25 cellular contexts compared by ENCODE assay signal in the genomic region with DNA sequence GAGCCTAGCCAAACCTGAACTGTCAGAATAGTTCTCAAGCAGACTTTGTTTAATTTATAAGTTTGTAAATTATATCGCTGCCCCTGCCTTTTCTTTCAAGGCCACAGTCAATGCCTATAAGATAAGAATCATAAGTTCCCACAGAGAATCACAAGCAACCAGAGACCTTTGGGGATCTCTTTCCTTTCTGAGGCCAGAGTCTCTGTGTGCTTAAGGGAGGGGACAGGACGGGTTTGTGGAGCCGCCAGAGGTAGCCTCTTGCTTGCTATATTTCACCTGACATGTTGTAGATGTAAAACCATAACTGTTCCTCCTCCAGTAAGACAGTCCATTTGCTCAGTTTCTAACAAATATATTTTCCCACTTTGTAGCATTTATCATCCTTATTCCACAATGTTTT.
DNase-seq lines count a peak whose midpoint lies in the region; ATAC-seq, FAIRE-seq and TF ChIP-seq lines count a peak whose summit lies in the region.
"Had no signal": no experiment of that assay in that cellular context is flagged by ENCODE, and none has a peak within 500 bp of the region (broad histone marks: within the 10 kb centered on the region; RNA-seq: fewer than 3 reads in every experiment).

No MANE protein-coding gene starts in this region.

- H2AFZ ChIP-seq in HepG2 (ENCODE audit: low read length), result no peak overlapping the region
- no peak overlapping the region for H2AFZ ChIP-seq in keratinocyte (ENCODE audit: control insufficient read depth, low read length)

- H3K9me1 ChIP-seq in keratinocyte (ENCODE audit: control insufficient read depth, extremely low read depth, insufficient read depth, low read length), result no peaks in the 10 kb centered on the region

- ATAC-seq in HepG2, result no peak
- ATAC-seq in right lobe of liver, result no peak
- ATAC-seq in mucosa of descending colon, result peak; percentile 50
- ATAC-seq in HG02798 (IDR thresholded peaks at IDR 0.05; ENCODE audit: poor library complexity, unreplicated experiment), result no peak
- no peak for ATAC-seq in WTC11

- no peak for TF ChIP-seq POLR2A in HepG2 (IDR thresholded peaks at IDR 0.05; ENCODE audit: insufficient read depth in 1 of 2, low read depth in 2 of 2, low read length in 2 of 2)
- TF ChIP-seq POLR2A in right lobe of liver (IDR thresholded peaks at IDR 0.05), result no peak

- no peaks in the 10 kb centered on the region for H3K27me3 ChIP-seq in HepG2 (ENCODE audit: control insufficient read depth in 1 of 2, insufficient read depth in 2 of 2, low read length in 2 of 2)
- H3K27me3 ChIP-seq in right lobe of liver, result no peaks in the 10 kb centered on the region
- H3K27me3 ChIP-seq in keratinocyte (ENCODE audit: control insufficient read depth, extremely low read depth, insufficient read depth, low read length), result no peaks in the 10 kb centered on the region
- H3K27me3 ChIP-seq: BE2C, BLaER1 had no signal

- no TSS peak for BruUV-seq in HepG2 (replicated peaks; lab: Mats Ljungman, UMichigan)

- no peaks in the 10 kb centered on the region for H3K9me3 ChIP-seq in HepG2 (ENCODE audit: low read length)
- no peaks in the 10 kb centered on the region for H3K9me3 ChIP-seq in right lobe of liver
- H3K9me3 ChIP-seq in keratinocyte (ENCODE audit: control insufficient read depth, low read depth, low read length), result no peaks in the 10 kb centered on the region
- H3K9me3 ChIP-seq in mucosa of descending colon, result no peaks in the 10 kb centered on the region
- H3K9me3 ChIP-seq: BE2C had no signal

- in situ Hi-C loops in HepG2 (cut with HindIII; ENCODE audit: extremely low pct_ligation_motif_present, low pct_unique_long_range_greater_than_20kb), result no loop called here

- intact Hi-C loops in HepG2 (cut with micrococcal nuclease; ENCODE audit: unreplicated experiment), result no loop called here
- intact Hi-C loops in right lobe of liver (cut with DNase I), result no loop called here
- intact Hi-C loops in mucosa of descending colon (cut with DNase I, micrococcal nuclease), result no loop called here

- CTCF ChIA-PET in HepG2 (lab: Yijun Ruan, JAX; ENCODE audit: low intra/inter-chr PET ratio, low total read pairs), result no interaction called here
- CTCF ChIA-PET in WTC11 (lab: Charles Lee), result no interaction called here

- TF ChIP-seq EP300 in HepG2 (IDR thresholded peaks at IDR 0.05; ENCODE audit: low read depth in 2 of 2, low read length in 2 of 2), result no peak
- TF ChIP-seq EP300 in HepG2 (CRISPR knock-in tag; IDR thresholded peaks at IDR 0.05; ENCODE audit: borderline replicate concordance), result no peak

- peaks cover 4% of the 10 kb centered on the region; the same call in 1 of the 2 replicates for H3K9me3 Mint-ChIP-seq in WTC11

- WGBS in HepG2 (ENCODE audit: low lambda C conversion rate), result 4% methylated on average over 3 of the region's 3 CpGs
- 43% methylated on average over 3 of the region's 3 CpGs for WGBS in right lobe of liver (ENCODE audit: insufficient coverage, low coverage, low lambda C conversion rate, missing lambda C conversion rate)

- no peaks in the 10 kb centered on the region for H3K79me2 ChIP-seq in HepG2 (ENCODE audit: insufficient read depth, low read length)
- H3K79me2 ChIP-seq in keratinocyte (ENCODE audit: control insufficient read depth, insufficient read depth, low read length), result no peaks in the 10 kb centered on the region

- no peaks in the 10 kb centered on the region for H3K4me1 Mint-ChIP-seq in WTC11
- H3K4me1 Mint-ChIP-seq: CD14-positive monocyte; CD4-positive, alpha-beta memory T cell; CD4-positive, CD25-positive, alpha-beta regulatory T cell; CD8-positive, alpha-beta memory T cell had no signal

- H3K4me3 Mint-ChIP-seq in WTC11, result no peak overlapping the region
- H3K4me3 Mint-ChIP-seq: CD14-positive monocyte; CD4-positive, alpha-beta memory T cell; CD4-positive, CD25-positive, alpha-beta regulatory T cell; CD8-positive, alpha-beta memory T cell had no signal

- no peaks in the 10 kb centered on the region for H3K36me3 ChIP-seq in HepG2 (replicated peaks in 1 of 2; ENCODE audit: control insufficient read depth in 1 of 2, insufficient read depth in 2 of 2, low read length in 2 of 2)
- no peaks in the 10 kb centered on the region for H3K36me3 ChIP-seq in right lobe of liver
- no peaks in the 10 kb centered on the region for H3K36me3 ChIP-seq in keratinocyte (ENCODE audit: control insufficient read depth in 2 of 2, extremely low read depth in 1 of 2, insufficient read depth in 2 of 2, low read length in 2 of 2)
- H3K36me3 ChIP-seq in mucosa of descending colon (ENCODE audit: low read depth), result no peaks in the 10 kb centered on the region
- H3K36me3 ChIP-seq: BE2C, BLaER1 had no signal

- H3K27ac ChIP-seq in HepG2 (ENCODE audit: extremely low read length, insufficient read depth, low read length), result no peak overlapping the region
- no peak overlapping the region for H3K27ac ChIP-seq in right lobe of liver
- no peak overlapping the region for H3K27ac ChIP-seq in keratinocyte (ENCODE audit: control insufficient read depth, insufficient read depth, low read length)
- H3K27ac ChIP-seq: BLaER1 had no signal

- POLR2A ChIA-PET in HepG2 (lab: Yijun Ruan, JAX) (no interaction called here), WTC11 (lab: Charles Lee) (no interaction called here)

- no peak for FAIRE-seq in HepG2 (lab: Jason Lieb, UNC)
- FAIRE-seq in keratinocyte (lab: Jason Lieb, UNC), result peak; percentile 34
- FAIRE-seq: A204.1, G401.6, GM12891, GM19239 had no signal

- no peaks in the 10 kb centered on the region for H3K36me3 Mint-ChIP-seq in WTC11
- H3K36me3 Mint-ChIP-seq: CD14-positive monocyte; CD4-positive, alpha-beta memory T cell; CD4-positive, CD25-positive, alpha-beta regulatory T cell; CD8-positive, alpha-beta memory T cell had no signal

- H3K27me3 Mint-ChIP-seq in WTC11 (ENCODE audit: low read depth), result no peaks in the 10 kb centered on the region; the same call in 1 of the 2 replicates
- H3K27me3 Mint-ChIP-seq: CD4-positive, alpha-beta memory T cell; CD4-positive, CD25-positive, alpha-beta regulatory T cell; CD8-positive, alpha-beta memory T cell had no signal

- dilution Hi-C loops in keratinocyte (cut with MboI; ENCODE audit: extremely low pct_ligation_motif_present, low sequenced_read_pairs), result no loop called here

- H3K4me1 ChIP-seq in HepG2 (ENCODE audit: insufficient read depth, low read length) (0 out of 2 replicates have a peak, but pooled peaks cover 6% of the 10 kb centered on the region), right lobe of liver (no peaks in the 10 kb centered on the region), keratinocyte (ENCODE audit: control insufficient read depth, extremely low read depth, insufficient read depth, low read length) (no peaks in the 10 kb centered on the region), mucosa of descending colon (ENCODE audit: low read depth) (no peaks in the 10 kb centered on the region)
- H3K4me1 ChIP-seq: BLaER1 had no signal

- H4K20me1 ChIP-seq in HepG2 (ENCODE audit: insufficient read depth, low read length) (no peaks in the 10 kb centered on the region), keratinocyte (ENCODE audit: control insufficient read depth, extremely low read depth, insufficient read depth, low read length) (no peaks in the 10 kb centered on the region)
- H4K20me1 ChIP-seq: BLaER1 had no signal

- H3K4me3 ChIP-seq in HepG2 (replicated peaks in 1 of 3; ENCODE audit: insufficient read depth in 1 of 3, low read depth in 2 of 3, low read length in 3 of 3) (no peak overlapping the region), right lobe of liver (no peak overlapping the region), keratinocyte (ENCODE audit: control insufficient read depth in 2 of 3, extremely low read depth in 1 of 3, insufficient read depth in 2 of 3, low read depth in 1 of 3, low read length in 3 of 3) (no peak overlapping the region), mucosa of descending colon (no peak overlapping the region)
- H3K4me3 ChIP-seq: BLaER1 had no signal

- TF ChIP-seq CTCF in HepG2 (CRISPR knock-in tag; IDR thresholded peaks at IDR 0.05) (no peak), right lobe of liver (IDR thresholded peaks at IDR 0.05) (no peak), keratinocyte (optimal IDR thresholded peaks at IDR 0.05 in 1 of 3, IDR thresholded peaks at IDR 0.05 in 1 of 3, conservative IDR thresholded peaks at IDR 0.05 in 1 of 3; ENCODE audit: extremely low read depth in 1 of 3, insufficient read depth in 2 of 3, low read length in 3 of 3) (no peak), mucosa of descending colon (IDR thresholded peaks at IDR 0.05) (no peak), WTC11 (IDR thresholded peaks at IDR 0.05) (no peak)

- no peak for TF ChIP-seq RAD21 in HepG2 (CRISPR knock-in tag; IDR thresholded peaks at IDR 0.05)

- H3K4me2 ChIP-seq in HepG2 (ENCODE audit: low read depth, low read length) (no peak overlapping the region), keratinocyte (ENCODE audit: control insufficient read depth, extremely low read depth, insufficient read depth, low read depth, low read length) (no peak overlapping the region)
- H3K4me2 ChIP-seq: BLaER1 had no signal

- H3K9ac ChIP-seq in HepG2 (ENCODE audit: insufficient read depth, low read depth, low read length), result no peak overlapping the region
- no peak overlapping the region for H3K9ac ChIP-seq in keratinocyte (ENCODE audit: control insufficient read depth, extremely low read depth, insufficient read depth, low read length)
- H3K9ac ChIP-seq: BLaER1 had no signal

- DNase-seq in HepG2 (ENCODE audit: low spot score) (peak; percentile 6), right lobe of liver (no peak), keratinocyte (ENCODE audit: low read depth, low spot score) (no peak), mucosa of descending colon (no peak), DMS53 (lab: John Stamatoyannopoulos, UW) (no peak), WTC11 (ENCODE audit: low spot score) (no peak)
- DNase-seq: 8988T; ACHN; BE2C; C1 segment of cervical spinal cord; CD4-positive, alpha-beta memory T cell; CD4-positive, CD25-positive, alpha-beta regulatory T cell; CD8-positive, alpha-beta memory T cell; COR-L47; DMS 273 treated with DMSO at 0.1 percent for 48 hours; DMS153; DMS79 treated with DMSO at 0.1 percent for 48 hours; GF-D8 had no signal

- no peak overlapping the region for H3K27ac Mint-ChIP-seq in WTC11
- H3K27ac Mint-ChIP-seq: CD14-positive monocyte; CD4-positive, alpha-beta memory T cell; CD4-positive, CD25-positive, alpha-beta regulatory T cell; CD8-positive, alpha-beta memory T cell had no signal

TF ChIP-seq in WTC11, 78 proteins besides CTCF, POLR2A, EP300 and RAD21 (continues in another document):
- no peak for TF ChIP-seq EMX1 (CRISPR knock-in tag; IDR thresholded peaks at IDR 0.05)
- no peak for TF ChIP-seq ELF4 (CRISPR knock-in tag; IDR thresholded peaks at IDR 0.05; ENCODE audit: low read depth)
- no peak for TF ChIP-seq NFATC4 (CRISPR knock-in tag; IDR thresholded peaks at IDR 0.05)
- TF ChIP-seq FOXJ3 (CRISPR knock-in tag; IDR thresholded peaks at IDR 0.05; ENCODE audit: borderline replicate concordance), result no peak
- no peak for TF ChIP-seq TP53 (CRISPR knock-in tag; IDR thresholded peaks at IDR 0.05)
- TF ChIP-seq CREM (CRISPR knock-in tag; IDR thresholded peaks at IDR 0.05), result no peak
